21 cellular contexts compared by ENCODE assay signal in genomic region chr2:189076572-189076971, GRCh38.
A peak's percentile ranks its signal among the peaks of the same experiment; 100 is the strongest.
DNase-seq lines count a peak whose midpoint lies in the region; ATAC-seq and TF ChIP-seq lines count a peak whose summit lies in the region.
"Had no signal": no experiment of that assay in that cellular context is flagged by ENCODE, and none has a peak within 500 bp of the region (broad histone marks: within the 10 kb centered on the region; RNA-seq: fewer than 3 reads in every experiment).

No MANE protein-coding gene starts in this region.

- 53% methylated on average over 3 of the region's 3 CpGs for WGBS in smooth muscle cell (ENCODE audit: low lambda C conversion rate)

- peak; percentile 71 for DNase-seq in EL
- DNase-seq in adipocyte (ENCODE audit: low read depth), result peak; percentile 56
- DNase-seq in fibroblast of the conjunctiva (ENCODE audit: low read depth), result peak; percentile 14
- no peak for DNase-seq in smooth muscle cell (lab: John Stamatoyannopoulos, UW; ENCODE audit: unreplicated experiment)
- no peak for DNase-seq in middle frontal gyrus (ENCODE audit: extremely low spot score, low spot score)
- DNase-seq in T-helper 9 cell, result no peak
- DNase-seq in T-cell, result no peak
- DNase-seq in naive thymus-derived CD8-positive, alpha-beta T cell, result no peak
- DNase-seq: activated CD4-positive, alpha-beta T cell treated with anti-CD3 and anti-CD28 coated beads for 1 hour; activated CD8-positive, alpha-beta memory T cell treated with anti-CD3 and anti-CD28 coated beads, Interleukin-2, amount 50 U/mL, for 48 hours; activated naive CD4-positive, alpha-beta T cell treated with Interleukin-2 at 50 U/mL for 16 hours; BE2C; DMS 273 treated with DMSO at 0.1 percent for 48 hours; effector memory CD4-positive, alpha-beta T cell; NCI-H146; NCI-H345; NK-92 treated with Interleukin-12 subunit alpha and Interleukin-12 subunit beta, amount 100 ng/mL, for 24 hours; T-helper 2 cell had no signal

- no peaks in the 10 kb centered on the region for H4K20me1 ChIP-seq in smooth muscle cell (ENCODE audit: low read depth)

- no peak overlapping the region for H3K4me3 ChIP-seq in adipocyte (ENCODE audit: low read length)
- H3K4me3 ChIP-seq in smooth muscle cell, result no peak overlapping the region
- H3K4me3 ChIP-seq: cardiac muscle cell, gastrocnemius medialis had no signal

- H3K27ac Mint-ChIP-seq in T-cell, result no peak overlapping the region
- H3K27ac Mint-ChIP-seq in naive thymus-derived CD8-positive, alpha-beta T cell, result no peak overlapping the region
- H3K27ac Mint-ChIP-seq: stimulated activated memory B cell treated with anti-CD40 and anti-IgM and Interleukin-4, amounts not matched to agents 10 μg/mL and 1 μg/mL and 100 μg/mL, for 72 hours had no signal

- H2AFZ ChIP-seq in smooth muscle cell (ENCODE audit: low read depth), result no peak overlapping the region

- peaks cover 18% of the 10 kb centered on the region for H3F3A ChIP-seq in smooth muscle cell (ENCODE audit: low read depth)

- H3K36me3 ChIP-seq in adipocyte (ENCODE audit: control insufficient read depth, insufficient read depth, low read length, severe bottlenecking), result peaks cover 99% of the 10 kb centered on the region
- peaks cover 61% of the 10 kb centered on the region for H3K36me3 ChIP-seq in smooth muscle cell (ENCODE audit: low read depth)
- H3K36me3 ChIP-seq: BE2C, cardiac muscle cell, gastrocnemius medialis had no signal

- POLR2A ChIA-PET in T-cell (lab: Charles Lee), result no interaction called here
- POLR2A ChIA-PET in naive thymus-derived CD8-positive, alpha-beta T cell (lab: Charles Lee), result no interaction called here

- H3K79me2 ChIP-seq in smooth muscle cell (ENCODE audit: low read depth), result peaks cover 48% of the 10 kb centered on the region

- H3K4me3 Mint-ChIP-seq in T-cell, result no peak overlapping the region
- H3K4me3 Mint-ChIP-seq in naive thymus-derived CD8-positive, alpha-beta T cell, result no peak overlapping the region
- H3K4me3 Mint-ChIP-seq: stimulated activated memory B cell treated with anti-CD40 and anti-IgM and Interleukin-4, amounts not matched to agents 10 μg/mL and 1 μg/mL and 100 μg/mL, for 72 hours had no signal

- H3K9me3 ChIP-seq in adipocyte (ENCODE audit: control insufficient read depth, low read length) (no peaks in the 10 kb centered on the region), smooth muscle cell (replicated peaks; ENCODE audit: low read depth) (no peaks in the 10 kb centered on the region)
- H3K9me3 ChIP-seq: BE2C, gastrocnemius medialis had no signal

- TF ChIP-seq CTCF in smooth muscle cell (IDR thresholded peaks at IDR 0.05; ENCODE audit: borderline replicate concordance, insufficient read depth, poor library complexity, severe bottlenecking), result no peak

- peak overlapping the region; percentile 11 for H3K4me2 ChIP-seq in smooth muscle cell

- H3K27me3 ChIP-seq in adipocyte (replicated peaks; ENCODE audit: control insufficient read depth, insufficient read depth, low read length) (no peaks in the 10 kb centered on the region), smooth muscle cell (ENCODE audit: low read depth) (no peaks in the 10 kb centered on the region)
- H3K27me3 ChIP-seq: BE2C, cardiac muscle cell, gastrocnemius medialis had no signal

- H3K27me3 Mint-ChIP-seq in T-cell, result no peaks in the 10 kb centered on the region
- no peaks in the 10 kb centered on the region for H3K27me3 Mint-ChIP-seq in naive thymus-derived CD8-positive, alpha-beta T cell
- H3K27me3 Mint-ChIP-seq: stimulated activated memory B cell treated with anti-CD40 and anti-IgM and Interleukin-4, amounts not matched to agents 10 μg/mL and 1 μg/mL and 100 μg/mL, for 72 hours had no signal

- H3K36me3 Mint-ChIP-seq in T-cell, result no peaks in the 10 kb centered on the region
- H3K36me3 Mint-ChIP-seq in naive thymus-derived CD8-positive, alpha-beta T cell, result no peaks in the 10 kb centered on the region
- H3K36me3 Mint-ChIP-seq: stimulated activated memory B cell treated with anti-CD40 and anti-IgM and Interleukin-4, amounts not matched to agents 10 μg/mL and 1 μg/mL and 100 μg/mL, for 72 hours had no signal

- CTCF ChIA-PET in T-cell (lab: Charles Lee), result interaction anchor here in 1 of 2 donors (0.8 kb wide), 1 partner anchor 18 kb away, joined by 3 read pairs; no protein-coding TSS in a partner anchor

- no peaks in the 10 kb centered on the region for H3K9me3 Mint-ChIP-seq in T-cell
- H3K9me3 Mint-ChIP-seq in naive thymus-derived CD8-positive, alpha-beta T cell, result no peaks in the 10 kb centered on the region
- H3K9me3 Mint-ChIP-seq: stimulated activated memory B cell treated with anti-CD40 and anti-IgM and Interleukin-4, amounts not matched to agents 10 μg/mL and 1 μg/mL and 100 μg/mL, for 72 hours had no signal

- H3K4me1 Mint-ChIP-seq in T-cell, result no peaks in the 10 kb centered on the region
- H3K4me1 Mint-ChIP-seq in naive thymus-derived CD8-positive, alpha-beta T cell, result no peaks in the 10 kb centered on the region

- H3K27ac ChIP-seq in smooth muscle cell (ENCODE audit: low read depth), result peak overlapping the region; percentile 80
- H3K27ac ChIP-seq: cardiac muscle cell, gastrocnemius medialis had no signal

- peaks cover 15% of the 10 kb centered on the region for H3K4me1 ChIP-seq in adipocyte (ENCODE audit: control insufficient read depth, insufficient read depth, low read length)
- no peaks in the 10 kb centered on the region for H3K4me1 ChIP-seq in smooth muscle cell (ENCODE audit: low read depth)
- H3K4me1 ChIP-seq: BE2C had no signal

- H3K9ac ChIP-seq in adipocyte (ENCODE audit: low read length) (no peak overlapping the region), smooth muscle cell (ENCODE audit: low read depth) (no peak overlapping the region)

- ATAC-seq in T-cell (replicated peaks in 1 of 4), result no peak
- ATAC-seq in naive thymus-derived CD8-positive, alpha-beta T cell, result no peak
- ATAC-seq: stimulated activated memory B cell treated with anti-CD40 and anti-IgM and Interleukin-4, amounts not matched to agents 10 μg/mL and 1 μg/mL and 100 μg/mL, for 72 hours had no signal

Comparison
In these comparisons a context has a peak if more than half of its experiments do, and no peak if none do; other contexts are left out.
1. DNase-seq: peak in EL (single experiment), adipocyte (single experiment) and fibroblast of the conjunctiva (single experiment); none in smooth muscle cell (single experiment), middle frontal gyrus (single experiment), T-helper 9 cell (single experiment), T-cell (0 of 34) and naive thymus-derived CD8-positive, alpha-beta T cell (0 of 10).